20 cellular contexts compared by ENCODE assay signal in the genomic region with DNA sequence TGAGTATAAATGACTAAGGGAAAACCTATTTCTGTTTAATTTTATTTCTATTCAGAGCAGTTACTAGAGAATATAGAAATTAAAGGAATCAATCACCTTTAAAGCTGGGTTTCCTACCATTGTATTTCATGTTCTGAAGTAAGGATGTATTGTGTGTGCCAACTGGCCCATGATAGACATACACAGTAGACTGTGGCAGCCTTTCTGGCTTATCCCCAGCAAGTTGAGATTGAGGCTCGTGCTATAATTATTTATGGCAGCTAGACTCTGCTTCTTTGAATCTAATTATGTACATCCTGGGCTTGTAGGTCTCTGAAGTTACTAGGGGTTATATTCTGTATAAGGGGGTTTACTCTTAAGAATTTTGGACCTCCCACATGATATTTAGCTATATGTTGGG. TPM values are rescaled to one million over a fixed set of nuclear protein-coding genes. Genes with fewer than 3 reads are reported as not detected.
DNase-seq lines count a peak whose midpoint lies in the region; ATAC-seq and TF ChIP-seq lines count a peak whose summit lies in the region.
"Had no signal": no experiment of that assay in that cellular context is flagged by ENCODE, and none has a peak within 500 bp of the region (broad histone marks: within the 10 kb centered on the region; RNA-seq: fewer than 3 reads in every experiment).

No MANE protein-coding gene starts in this region.

- H3K4me3 ChIP-seq in SK-N-MC (no peak overlapping the region), heart right ventricle (no peak overlapping the region), testis (no peak overlapping the region)
- H3K4me3 ChIP-seq: dorsolateral prefrontal cortex, suprapubic skin, uterus had no signal

- H3K27ac ChIP-seq in SK-N-MC (peak overlapping the region; percentile 62; the same call in 1 of the 2 replicates), heart right ventricle (peak overlapping the region in 4 of 10 donors; percentile 13 to 41 (median 24)), testis (peak overlapping the region; percentile 45 to 51)
- H3K27ac ChIP-seq: parathyroid adenoma, suprapubic skin, uterus had no signal

- H3K27me3 ChIP-seq in heart right ventricle: no peaks in the 10 kb centered on the region
- H3K27me3 ChIP-seq in testis: no peaks in the 10 kb centered on the region
- H3K27me3 ChIP-seq: dorsolateral prefrontal cortex, suprapubic skin, uterus had no signal

- TF ChIP-seq CTCF in heart right ventricle (IDR thresholded peaks at IDR 0.05) (no peak), testis (IDR thresholded peaks at IDR 0.05) (no peak)

- peaks cover 8% of the 10 kb centered on the region for H3K36me3 ChIP-seq in SK-N-MC (ENCODE audit: insufficient read depth, low read length)
- H3K36me3 ChIP-seq in heart right ventricle: peaks cover 0 to 5% (median 0%) of the 10 kb centered on the region in 9 donors
- H3K36me3 ChIP-seq in testis (ENCODE audit: low read depth, missing control alignments): no peaks in the 10 kb centered on the region
- H3K36me3 ChIP-seq: uterus had no signal

- H3K9me3 Mint-ChIP-seq in activated naive CD4-positive, alpha-beta T cell treated with anti-CD3 and anti-CD28 coated beads, Interleukin-2, amount 50 U/mL, for 72 hours: no peaks in the 10 kb centered on the region
- H3K9me3 Mint-ChIP-seq: CD4-positive, alpha-beta T cell; naive B cell had no signal

- no peak for ATAC-seq in activated naive CD4-positive, alpha-beta T cell treated with anti-CD3 and anti-CD28 coated beads, Interleukin-2, amount 50 U/mL, for 72 hours
- ATAC-seq in heart right ventricle: peak in 7 of 8 donors; percentile 72 to 94 (median 87)
- no peak for ATAC-seq in GM21529 (IDR thresholded peaks at IDR 0.05; ENCODE audit: unreplicated experiment)
- ATAC-seq: activated CD8-positive, alpha-beta memory T cell treated with anti-CD3 and anti-CD28 coated beads, Interleukin-2, amount 10 ng/mL, durations not matched to agents 7 days and 5 days had no signal

- H3K36me3 Mint-ChIP-seq in activated naive CD4-positive, alpha-beta T cell treated with anti-CD3 and anti-CD28 coated beads, Interleukin-2, amount 50 U/mL, for 72 hours: peaks cover 0 to 31% of the 10 kb centered on the region in 2 donors
- H3K36me3 Mint-ChIP-seq: naive B cell had no signal

- peaks cover 0 to 59% (median 31%) of the 10 kb centered on the region in 9 donors for H3K4me1 ChIP-seq in heart right ventricle
- peaks cover 15% of the 10 kb centered on the region for H3K4me1 ChIP-seq in testis
- H3K4me1 ChIP-seq: suprapubic skin, uterus had no signal

- intact Hi-C loops in heart right ventricle (cut with DNase I): loop anchor here in 3 of 10 donors (5.0 to 10.0 kb wide), 2 partner anchors 42 to 45 kb away; partner anchors contain the start of gene ZNF292 (in 3 of the 3)
- intact Hi-C loops in testis (cut with DNase I; ENCODE audit: low total_unique reads): no loop called here

- no peak for TF ChIP-seq POLR2A in testis (IDR thresholded peaks at IDR 0.05)

- peak overlapping the region; percentile 23 to 68 for H3K27ac Mint-ChIP-seq in activated naive CD4-positive, alpha-beta T cell treated with anti-CD3 and anti-CD28 coated beads, Interleukin-2, amount 50 U/mL, for 72 hours
- H3K27ac Mint-ChIP-seq: activated CD8-positive, alpha-beta memory T cell treated with anti-CD3 and anti-CD28 coated beads, Interleukin-2, amount 10 ng/mL, durations not matched to agents 7 days and 5 days; CD4-positive, alpha-beta T cell had no signal

- no peak for DNase-seq in activated naive CD4-positive, alpha-beta T cell treated with anti-CD3 and anti-CD28 coated beads, Interleukin-2, amount 50 U/mL, for 72 hours (ENCODE audit: low spot score in 2 of 2)
- DNase-seq in activated naive CD4-positive, alpha-beta T cell treated with anti-CD3 and anti-CD28 coated beads, Interleukin-2, amount 50 U/mL, for 16 hours: no peak
- DNase-seq in SK-N-MC (ENCODE audit: low read depth, low spot score) (no peak), heart right ventricle (peak in 1 of 2 donors; percentile 46), testis (no peak)
- no peak for DNase-seq in activated CD4-positive, CD25-positive, alpha-beta regulatory T cell treated with anti-CD3 and anti-CD28 coated beads, Interleukin-2, amount 50 U/mL, for 72 hours
- DNase-seq: activated CD8-positive, alpha-beta memory T cell treated with anti-CD3 and anti-CD28 coated beads, Interleukin-2, amount 10 ng/mL, durations not matched to agents 7 days and 5 days; CD4-positive, alpha-beta T cell; dorsolateral prefrontal cortex; GDM1; glutamatergic neuron; HCEC 1CT; IMR-90; mesendoderm; naive B cell; NCI-H524 treated with DMSO at 0.1 percent for 48 hours; uterus had no signal

- H3K9me3 ChIP-seq in SK-N-MC (ENCODE audit: low read depth, low read length): no peaks in the 10 kb centered on the region
- no peaks in the 10 kb centered on the region for H3K9me3 ChIP-seq in heart right ventricle
- no peaks in the 10 kb centered on the region for H3K9me3 ChIP-seq in testis
- H3K9me3 ChIP-seq: suprapubic skin, uterus had no signal

- no peak overlapping the region for H3K9ac ChIP-seq in SK-N-MC (ENCODE audit: insufficient read length)
- H3K9ac ChIP-seq: parathyroid adenoma had no signal

- 22 to 37% methylated on average over 1 of the region's 1 CpG for WGBS in heart right ventricle, 2 donors
- WGBS in testis, 2 donors: 60 to 71% methylated on average over 1 of the region's 1 CpG

RNA-seq across cellular contexts. Expression of gene ZNF292, which starts 44.4 kb away (rescaled TPM):
- 10 to 100 TPM; 57.0 to 100.0 TPM for total RNA-seq in activated naive CD4-positive, alpha-beta T cell treated with anti-CD3 and anti-CD28 coated beads, Interleukin-2, amount 50 U/mL, for 72 hours
- total RNA-seq in heart right ventricle (10 to 100 TPM; 28.0 to 38.2 (median 31.7) TPM), testis (10 to 100 TPM; 53.2 to 58.8 TPM)
- polyA plus RNA-seq in heart right ventricle (10 to 100 TPM in 1 of 2 donors, 1 to 10 TPM in 1; 1.9 to 10.7 TPM), testis (ENCODE audit: insufficient read depth, low read depth, low replicate concordance) (3.6 TPM)

Comparison
In these comparisons a context has a peak if more than half of its experiments do, and no peak if none do; other contexts are left out.
1. ATAC-seq: peak in heart right ventricle (7 of 8); none in activated naive CD4-positive, alpha-beta T cell treated with anti-CD3 and anti-CD28 coated beads, Interleukin-2, amount 50 U/mL, for 72 hours (0 of 2) and GM21529 (single experiment).